16 cellular contexts compared by ENCODE assay signal in the genomic region with DNA sequence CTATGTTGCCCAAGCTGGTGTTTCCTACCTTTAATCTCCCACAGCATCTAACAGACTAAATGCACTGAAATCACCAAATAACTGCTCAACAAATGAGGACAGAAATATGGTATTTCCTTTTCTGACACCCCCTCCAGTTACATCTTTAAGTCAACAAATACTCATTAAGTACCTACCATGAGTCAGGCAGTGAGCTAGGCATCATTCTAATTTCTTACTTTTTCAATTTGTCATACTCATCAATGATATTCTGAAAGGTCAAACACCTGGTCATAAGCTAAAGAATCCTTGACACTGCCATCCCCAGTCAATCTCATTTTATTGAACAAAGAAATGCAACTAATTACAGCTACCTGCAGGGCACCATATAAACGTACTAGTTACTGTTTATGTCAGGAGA.
"Had no signal": no experiment of that assay in that cellular context is flagged by ENCODE, and none has a peak within 500 bp of the region (broad histone marks: within the 10 kb centered on the region; RNA-seq: fewer than 3 reads in every experiment).

No MANE protein-coding gene starts in this region.

- ATAC-seq: activated CD8-positive, alpha-beta memory T cell treated with anti-CD3 and anti-CD28 coated beads, Interleukin-2, amount 10 ng/mL, durations not matched to agents 7 days and 5 days; effector memory CD8-positive, alpha-beta T cell; right cardiac atrium had no signal

- H3K27ac ChIP-seq: left ventricle myocardium inferior, prostate gland, stomach, testis had no signal

- DNase-seq: activated CD4-positive, CD25-positive, alpha-beta regulatory T cell; activated CD8-positive, alpha-beta memory T cell treated with anti-CD3 and anti-CD28 coated beads, Interleukin-2, amount 10 ng/mL, durations not matched to agents 7 days and 5 days; activated effector memory CD4-positive, alpha-beta T cell treated with anti-CD3 and anti-CD28 coated beads, Interleukin-2, amount 50 U/mL, for 16 hours; amygdala; effector memory CD8-positive, alpha-beta T cell; foreskin melanocyte; left ventricle myocardium inferior; right cardiac atrium; stimulated activated CD4-positive, alpha-beta T cell treated with anti-CD3 and anti-CD28 coated beads, Interleukin-2, amount 100 ng/mL, for 24 hours; stomach; T-helper 1 cell; T-helper 9 cell; testis had no signal

- H3K36me3 ChIP-seq: left ventricle myocardium inferior, prostate gland had no signal

- H3K9me3 ChIP-seq: left ventricle myocardium inferior, prostate gland, stomach, testis had no signal

- H3K4me3 Mint-ChIP-seq: activated CD8-positive, alpha-beta memory T cell treated with anti-CD3 and anti-CD28 coated beads, Interleukin-2, amount 10 ng/mL, durations not matched to agents 7 days and 5 days; activated naive CD8-positive, alpha-beta T cell; effector memory CD8-positive, alpha-beta T cell; type B pancreatic cell had no signal

- H3K9me3 Mint-ChIP-seq: effector memory CD8-positive, alpha-beta T cell; type B pancreatic cell had no signal

- H3K27ac Mint-ChIP-seq: activated CD8-positive, alpha-beta memory T cell treated with anti-CD3 and anti-CD28 coated beads, Interleukin-2, amount 10 ng/mL, durations not matched to agents 7 days and 5 days; activated naive CD8-positive, alpha-beta T cell; effector memory CD8-positive, alpha-beta T cell; type B pancreatic cell had no signal

- H3K27me3 ChIP-seq: stomach, testis had no signal

- H3K4me3 ChIP-seq: left ventricle myocardium inferior, prostate gland, stomach, testis had no signal

- H3K4me1 ChIP-seq: prostate gland, testis had no signal

- H3K27me3 Mint-ChIP-seq: activated CD8-positive, alpha-beta memory T cell treated with anti-CD3 and anti-CD28 coated beads, Interleukin-2, amount 10 ng/mL, durations not matched to agents 7 days and 5 days; activated naive CD8-positive, alpha-beta T cell; effector memory CD8-positive, alpha-beta T cell; type B pancreatic cell had no signal
